ENCODE assay signal across 8 cellular contexts in genomic region chr5:55231476-55232193, GRCh38. TPM values are rescaled to one million over a fixed set of nuclear protein-coding genes. Genes with fewer than 3 reads are reported as not detected.
DNase-seq lines count a peak whose midpoint lies in the region; TF ChIP-seq lines count a peak whose summit lies in the region.

No MANE protein-coding gene starts in this region.

- H3F3A ChIP-seq in SU-DHL-6 (ENCODE audit: insufficient read depth) = no peaks in the 10 kb centered on the region

- no peaks in the 10 kb centered on the region for H3K27me3 ChIP-seq in SU-DHL-6 (ENCODE audit: low read length)

- no peaks in the 10 kb centered on the region for H3K9me3 Mint-ChIP-seq in activated CD4-positive, alpha-beta T cell treated with anti-CD3 and anti-CD28 coated beads, Interleukin-2, amount 10 ng/mL, durations not matched to agents 7 days and 5 days

- TF ChIP-seq CTCF in SU-DHL-6 (IDR thresholded peaks at IDR 0.05; ENCODE audit: insufficient read depth, low read length, poor library complexity, severe bottlenecking) (no peak), epithelial cell of esophagus (IDR thresholded peaks at IDR 0.05; ENCODE audit: insufficient read depth, low read depth, low read length, missing control alignments) (peak; percentile 5)

- CTCF ChIA-PET in activated CD4-positive, alpha-beta T cell treated with anti-CD3 and anti-CD28 coated beads, Interleukin-2, amount 10 ng/mL, durations not matched to agents 7 days and 5 days (lab: Charles Lee) = interaction anchor here (0.6 to 3.3 kb wide), 9 partner anchors 8 to 1573 kb away, joined by 3 to 16 read pairs (median 3); no protein-coding TSS in a partner anchor

- H3K27ac ChIP-seq in SU-DHL-6 (ENCODE audit: low read depth, low read length) = no peak overlapping the region

- no peak for DNase-seq in activated CD4-positive, alpha-beta T cell treated with anti-CD3 and anti-CD28 coated beads, Interleukin-2, amount 10 ng/mL, durations not matched to agents 7 days and 5 days
- DNase-seq in activated CD4-positive, alpha-beta T cell treated with anti-CD3 and anti-CD28 coated beads for 4 hours = no peak
- DNase-seq in epithelial cell of esophagus (ENCODE audit: low read depth) = peak; percentile 25
- DNase-seq in pons (ENCODE audit: low spot score) = peak; percentile 1
- DNase-seq in NCI-H2107 treated with DMSO at 0.1 percent for 48 hours (lab: John Stamatoyannopoulos, UW; ENCODE audit: unreplicated experiment) = no peak
- no peak for DNase-seq in activated CD4-positive, CD25-positive, alpha-beta regulatory T cell (lab: John Stamatoyannopoulos, UW)
- DNase-seq in SW 1271 (lab: John Stamatoyannopoulos, UW) = no peak

- peak overlapping the region; percentile 65 for H3K4me3 Mint-ChIP-seq in activated CD4-positive, alpha-beta T cell treated with anti-CD3 and anti-CD28 coated beads, Interleukin-2, amount 10 ng/mL, durations not matched to agents 7 days and 5 days

- peak overlapping the region; percentile 74 for H3K4me2 ChIP-seq in SU-DHL-6 (ENCODE audit: low read depth, low read length, poor library complexity, severe bottlenecking)

- H3K79me2 ChIP-seq in SU-DHL-6 (ENCODE audit: insufficient read depth, low read length) = no peaks in the 10 kb centered on the region

- POLR2A ChIA-PET in activated CD4-positive, alpha-beta T cell treated with anti-CD3 and anti-CD28 coated beads, Interleukin-2, amount 10 ng/mL, durations not matched to agents 7 days and 5 days (lab: Charles Lee) = interaction anchor here (0.6 kb wide), 1 partner anchor 54 kb away, joined by 6 read pairs; no protein-coding TSS in a partner anchor

- H4K20me1 ChIP-seq in SU-DHL-6 (ENCODE audit: low read depth, low read length) = no peaks in the 10 kb centered on the region

- H3K36me3 ChIP-seq in SU-DHL-6 (ENCODE audit: low read length) = no peaks in the 10 kb centered on the region

- no peaks in the 10 kb centered on the region for H3K9me3 ChIP-seq in SU-DHL-6 (ENCODE audit: insufficient read depth, low read length)

- peaks cover 32% of the 10 kb centered on the region for H3K4me1 Mint-ChIP-seq in activated CD4-positive, alpha-beta T cell treated with anti-CD3 and anti-CD28 coated beads, Interleukin-2, amount 10 ng/mL, durations not matched to agents 7 days and 5 days

- H3K9me2 ChIP-seq in SU-DHL-6 (replicated peaks; ENCODE audit: insufficient read depth, low read length) = no peaks in the 10 kb centered on the region

- no peak overlapping the region for H2AFZ ChIP-seq in SU-DHL-6 (ENCODE audit: low read depth, low read length, severe bottlenecking)

- peaks cover 1% of the 10 kb centered on the region for H3K36me3 Mint-ChIP-seq in activated CD4-positive, alpha-beta T cell treated with anti-CD3 and anti-CD28 coated beads, Interleukin-2, amount 10 ng/mL, durations not matched to agents 7 days and 5 days (ENCODE audit: low read depth)

- H3K27me3 Mint-ChIP-seq in activated CD4-positive, alpha-beta T cell treated with anti-CD3 and anti-CD28 coated beads, Interleukin-2, amount 10 ng/mL, durations not matched to agents 7 days and 5 days = peaks cover 76% of the 10 kb centered on the region

- H3K4me3 ChIP-seq in SU-DHL-6 (ENCODE audit: insufficient read depth, low read length, poor library complexity, severe bottlenecking) = no peak overlapping the region
- peak overlapping the region; percentile 71 for H3K4me3 ChIP-seq in epithelial cell of esophagus (ENCODE audit: low read length)

- peak overlapping the region; percentile 13 for H3K27ac Mint-ChIP-seq in activated CD4-positive, alpha-beta T cell treated with anti-CD3 and anti-CD28 coated beads, Interleukin-2, amount 10 ng/mL, durations not matched to agents 7 days and 5 days

- H3K9ac ChIP-seq in SU-DHL-6 (ENCODE audit: low read length) = no peak overlapping the region

RNA-seq across cellular contexts. Expression of gene CCNO, which starts 1.8 kb away (rescaled TPM):
- total RNA-seq in activated CD4-positive, alpha-beta T cell treated with anti-CD3 and anti-CD28 coated beads, Interleukin-2, amount 10 ng/mL, durations not matched to agents 7 days and 5 days = not detected

RNA-seq across cellular contexts. Expression of gene MCIDAS, which starts 4.5 kb away (rescaled TPM):
- total RNA-seq in activated CD4-positive, alpha-beta T cell treated with anti-CD3 and anti-CD28 coated beads, Interleukin-2, amount 10 ng/mL, durations not matched to agents 7 days and 5 days = not detected

RNA-seq across cellular contexts. Expression of gene CDC20B, which starts 58.7 kb away (rescaled TPM):
- total RNA-seq in activated CD4-positive, alpha-beta T cell treated with anti-CD3 and anti-CD28 coated beads, Interleukin-2, amount 10 ng/mL, durations not matched to agents 7 days and 5 days = under 1 TPM in 1 of 2 experiments, not detected in 1; 0.12 TPM

Comparison
In these comparisons a context has a peak if more than half of its experiments do, and no peak if none do; other contexts are left out.
1. DNase-seq: peak in epithelial cell of esophagus (single experiment) and pons (single experiment); none in activated CD4-positive, alpha-beta T cell treated with anti-CD3 and anti-CD28 coated beads, Interleukin-2, amount 10 ng/mL, durations not matched to agents 7 days and 5 days (single experiment), activated CD4-positive, alpha-beta T cell treated with anti-CD3 and anti-CD28 coated beads for 4 hours (0 of 2), NCI-H2107 treated with DMSO at 0.1 percent for 48 hours (single experiment), activated CD4-positive, CD25-positive, alpha-beta regulatory T cell (0 of 4) and SW 1271 (0 of 2).